Comparison of ENCODE assay signal across 8 cellular contexts in the genomic region with DNA sequence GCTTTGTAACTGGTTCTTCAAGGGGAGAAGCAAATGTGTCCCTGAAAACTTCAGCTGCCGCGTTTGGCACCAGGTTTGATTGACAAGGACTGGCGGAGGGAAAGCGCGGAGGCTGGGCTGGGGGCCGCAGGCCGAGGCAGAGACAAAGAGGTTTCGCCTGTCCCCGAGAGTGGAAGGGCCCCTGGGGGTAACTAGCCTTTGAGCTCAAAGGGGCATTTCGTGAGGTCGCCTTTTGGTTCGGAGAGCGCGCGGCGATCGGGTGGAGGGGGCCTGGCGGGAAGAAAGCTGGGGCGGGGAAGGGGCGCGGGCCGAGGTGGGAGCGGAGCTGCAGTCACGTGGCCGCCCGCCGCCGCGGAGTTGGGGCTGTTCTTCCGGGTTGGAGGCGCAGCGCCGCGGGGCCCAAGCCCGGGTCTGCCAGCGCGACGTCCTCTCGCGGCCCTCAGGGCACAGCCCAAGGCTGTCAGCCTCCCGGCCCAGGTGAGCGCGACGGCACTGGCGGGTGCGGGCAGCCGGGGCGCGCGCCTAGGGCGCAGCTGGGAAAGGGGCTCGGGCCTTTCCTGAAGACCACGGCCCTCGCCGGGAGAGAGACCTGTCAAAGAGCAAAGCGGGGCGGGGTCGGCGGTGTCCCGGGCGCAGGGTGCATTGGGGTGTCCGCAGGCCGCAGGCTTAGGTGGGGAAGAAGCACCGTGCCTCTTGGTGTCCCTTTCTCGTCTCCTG. TPM values are rescaled to one million over a fixed set of nuclear protein-coding genes. Genes with fewer than 3 reads are reported as not detected.
DNase-seq lines count a peak whose midpoint lies in the region; ATAC-seq and TF ChIP-seq lines count a peak whose summit lies in the region.

NNT (plus strand) TSS at position 363 of the 717 bp plus-strand sequence. CDS start 6,016 bp downstream, outside the sequence.

- peak within 1 kb of the TSS; percentile 37 for H3K23ac ChIP-seq in neuronal stem cell (ENCODE audit: low read depth, low read length, poor library complexity)

- peak within 1 kb of the TSS; percentile 93 for H3K9ac ChIP-seq in neuronal stem cell (ENCODE audit: low read depth, low read length, poor library complexity)

- H3K4me2 ChIP-seq in neuronal stem cell (ENCODE audit: insufficient read depth, low read length, poor library complexity, severe bottlenecking): peak within 1 kb of the TSS; percentile 74

- peak within 1 kb of the TSS; percentile 97 for H2AFZ ChIP-seq in neuronal stem cell (ENCODE audit: low read length)

- H2BK12ac ChIP-seq in neuronal stem cell (ENCODE audit: low read length): no peak within 1 kb of the TSS

- H3K79me1 ChIP-seq in neuronal stem cell (ENCODE audit: low read depth, low read length): no peaks in the 10 kb centered on the region

- H4K8ac ChIP-seq in neuronal stem cell (ENCODE audit: low read depth, low read length): no peak within 1 kb of the TSS

- H3K4me1 ChIP-seq in neuronal stem cell (ENCODE audit: control insufficient read depth in 2 of 2, insufficient read depth in 1 of 2, low read depth in 1 of 2, low read length in 2 of 2): peaks cover 8 to 10% of the 10 kb centered on the region in 2 donors

- ATAC-seq in GM21576 (IDR thresholded peaks at IDR 0.05; ENCODE audit: unreplicated experiment): peak; percentile 72

- H3K27ac ChIP-seq in neuronal stem cell (replicated peaks; ENCODE audit: low read length) (peak within 1 kb of the TSS; percentile 17), substantia nigra (ENCODE audit: low read depth, low read length, poor library complexity, severe bottlenecking) (peak within 1 kb of the TSS; percentile 68)

- no peak within 1 kb of the TSS for H2BK5ac ChIP-seq in neuronal stem cell (ENCODE audit: low read length)

- no CpG with 5 or more reads among the region's 65 CpGs for WGBS in neuronal stem cell (ENCODE audit: extremely low coverage in 2 of 2, insufficient read length in 2 of 2, insufficient replicate concordance in 1 of 2), 2 donors

- no peak for TF ChIP-seq RAD21 in Ishikawa (IDR thresholded peaks at IDR 0.05; ENCODE audit: low read depth)

- peak within 1 kb of the TSS; percentile 79 for H2AK5ac ChIP-seq in neuronal stem cell (ENCODE audit: low read depth, low read length)

- H2BK15ac ChIP-seq in neuronal stem cell (ENCODE audit: low read length): peak within 1 kb of the TSS; percentile 83

- H3K9me3 ChIP-seq in neuronal stem cell (replicated peaks in 1 of 2; ENCODE audit: control insufficient read depth in 2 of 2, insufficient read depth in 1 of 2, low read depth in 1 of 2, low read length in 2 of 2): peaks cover 0 to 17% of the 10 kb centered on the region in 2 donors

- no peak within 1 kb of the TSS for H4K91ac ChIP-seq in neuronal stem cell (ENCODE audit: low read depth, low read length, poor library complexity)

- no peak within 1 kb of the TSS for H3K4ac ChIP-seq in neuronal stem cell (ENCODE audit: low read length)

- DNase-seq in DMS79 treated with DMSO at 0.1 percent for 48 hours (lab: John Stamatoyannopoulos, UW) (peak; percentile 73), activated gamma-delta T cell (lab: John Stamatoyannopoulos, UW) (peak; percentile 76), foreskin melanocyte (peak; percentile 28), neuronal stem cell (ENCODE audit: low spot score) (peak; percentile 50), substantia nigra (lab: John Stamatoyannopoulos, UW) (peak; percentile 5 to 85 (median 71))

- H3K27me3 ChIP-seq in neuronal stem cell (ENCODE audit: control insufficient read depth in 3 of 3, insufficient read depth in 3 of 3, low read depth in 1 of 3, low read length in 3 of 3): peaks cover 0 to 4% (median 0%) of the 10 kb centered on the region in 3 experiments

- H3K36me3 ChIP-seq in neuronal stem cell (replicated peaks in 1 of 2; ENCODE audit: control insufficient read depth in 2 of 2, insufficient read depth in 2 of 2, low read length in 2 of 2): peaks cover 0 to 27% of the 10 kb centered on the region in 2 donors

- H3K4me3 ChIP-seq in neuronal stem cell (ENCODE audit: low read length in 2 of 2): peak within 1 kb of the TSS; percentile 79 to 90

- peak; percentile 74 for TF ChIP-seq POLR2A in Raji (IDR thresholded peaks at IDR 0.05; ENCODE audit: insufficient read depth, low read depth, low read length)

- peak within 1 kb of the TSS; percentile 94 for H3K18ac ChIP-seq in neuronal stem cell (ENCODE audit: low read length)

- no peak for TF ChIP-seq EP300 in Ishikawa (IDR thresholded peaks at IDR 0.05; ENCODE audit: borderline replicate concordance)

- H3K14ac ChIP-seq in neuronal stem cell (ENCODE audit: low read length): peak within 1 kb of the TSS; percentile 4

- peak within 1 kb of the TSS; percentile 52 for H2BK120ac ChIP-seq in neuronal stem cell (ENCODE audit: low read depth, low read length)

TF ChIP-seq in Ishikawa, 13 proteins besides CTCF, POLR2A, EP300 and RAD21:
- TF ChIP-seq TAF1 (IDR thresholded peaks at IDR 0.05; ENCODE audit: low read depth) (peak; percentile 45; the same call in 1 of the 2 replicates), YY1 (IDR thresholded peaks at IDR 0.05; ENCODE audit: low read depth) (no peak), ZBTB7A (IDR thresholded peaks at IDR 0.05; ENCODE audit: low read depth) (peak; percentile 82), TEAD4 (IDR thresholded peaks at IDR 0.05) (0 out of 2 replicates have a peak, but pooled peaks have one; percentile 10), EGR1 (IDR thresholded peaks at IDR 0.05) (no peak)
- TF ChIP-seq, protein P1, sequence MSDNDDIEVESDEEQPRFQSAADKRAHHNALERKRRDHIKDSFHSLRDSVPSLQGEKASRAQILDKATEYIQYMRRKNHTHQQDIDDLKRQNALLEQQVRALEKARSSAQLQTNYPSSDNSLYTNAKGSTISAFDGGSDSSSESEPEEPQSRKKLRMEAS (IDR thresholded peaks at IDR 0.05): peak; percentile 84
- TF ChIP-seq, protein P2, sequence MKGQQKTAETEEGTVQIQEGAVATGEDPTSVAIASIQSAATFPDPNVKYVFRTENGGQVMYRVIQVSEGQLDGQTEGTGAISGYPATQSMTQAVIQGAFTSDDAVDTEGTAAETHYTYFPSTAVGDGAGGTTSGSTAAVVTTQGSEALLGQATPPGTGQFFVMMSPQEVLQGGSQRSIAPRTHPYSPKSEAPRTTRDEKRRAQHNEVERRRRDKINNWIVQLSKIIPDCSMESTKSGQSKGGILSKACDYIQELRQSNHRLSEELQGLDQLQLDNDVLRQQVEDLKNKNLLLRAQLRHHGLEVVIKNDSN (IDR thresholded peaks at IDR 0.05): peak; percentile 94

RNA-seq across cellular contexts. Expression of gene NNT, which starts in this region (rescaled TPM):
- polyA plus RNA-seq in neuronal stem cell (2013, experiment 1 of 2): 18.4 TPM
- 18.8 TPM for polyA plus RNA-seq in neuronal stem cell (2013, experiment 2 of 2)

Comparison
In these comparisons a context has a peak if more than half of its experiments do, and no peak if none do; other contexts are left out.
1. Peak in every context shown above with its lines: DNase-seq, ATAC-seq, H3K4me3 ChIP-seq and H3K27ac ChIP-seq.